8 cellular contexts compared by ENCODE assay signal in genomic region chr6:107712523-107713213, GRCh38.
DNase-seq lines count a peak whose midpoint lies in the region; ATAC-seq and TF ChIP-seq lines count a peak whose summit lies in the region.

No MANE protein-coding gene starts in this region.

- peak overlapping the region; percentile 82 for H3K4me2 ChIP-seq in Karpas-422 (ENCODE audit: low read depth, low read length, poor library complexity, severe bottlenecking)

- DNase-seq in EH (ENCODE audit: low read depth), result peak; percentile 44
- DNase-seq in Karpas-422, result peak; percentile 61
- peak; percentile 14 for DNase-seq in brain microvascular endothelial cell
- DNase-seq in omental fat pad (ENCODE audit: low spot score), result no peak
- no peak for DNase-seq in H4 (ENCODE audit: low spot score)

- H3K36me3 ChIP-seq in Karpas-422 (ENCODE audit: insufficient read depth, low read length) (no peaks in the 10 kb centered on the region), brain microvascular endothelial cell (replicated peaks) (no peaks in the 10 kb centered on the region)

- H4K20me1 ChIP-seq in Karpas-422 (ENCODE audit: insufficient read depth, low read depth, low read length), result no peaks in the 10 kb centered on the region

- no peaks in the 10 kb centered on the region for H3K79me2 ChIP-seq in Karpas-422 (ENCODE audit: low read length)

- H3K9me3 ChIP-seq in Karpas-422 (ENCODE audit: low read length), result no peaks in the 10 kb centered on the region

- no peaks in the 10 kb centered on the region for H3K27me3 ChIP-seq in Karpas-422 (ENCODE audit: low read length)
- H3K27me3 ChIP-seq in brain microvascular endothelial cell (replicated peaks), result no peaks in the 10 kb centered on the region

- no peak for TF ChIP-seq CTCF in brain microvascular endothelial cell (IDR thresholded peaks at IDR 0.05; ENCODE audit: low read depth, low read length, missing control alignments)
- TF ChIP-seq CTCF in omental fat pad (IDR thresholded peaks at IDR 0.05), result no peak

- in situ Hi-C loops in brain microvascular endothelial cell (cut with HindIII; ENCODE audit: low pct_ligation_motif_present, low sequenced_read_pairs), result no loop called here

- H3K9ac ChIP-seq in Karpas-422 (ENCODE audit: low read length), result peak overlapping the region; percentile 61

- H3K9me2 ChIP-seq in Karpas-422 (replicated peaks; ENCODE audit: insufficient read depth, low read length), result no peaks in the 10 kb centered on the region

- peaks cover 25% of the 10 kb centered on the region for H3K4me1 ChIP-seq in Karpas-422 (ENCODE audit: low read length)

- H3K27ac ChIP-seq in Karpas-422 (ENCODE audit: low read length) (no peak overlapping the region), brain microvascular endothelial cell (no peak overlapping the region)

- H3K4me3 ChIP-seq in Karpas-422 (ENCODE audit: low read length), result peak overlapping the region; percentile 63
- H3K4me3 ChIP-seq in brain microvascular endothelial cell (ENCODE audit: low read depth, low read length), result peak overlapping the region; percentile 29

- ATAC-seq in omental fat pad (ENCODE audit: low FRiP score) (peak; percentile 68), GM21619 (IDR thresholded peaks at IDR 0.05; ENCODE audit: unreplicated experiment) (no peak), HG03457 (IDR thresholded peaks at IDR 0.05; ENCODE audit: unreplicated experiment) (no peak), HG03025 (IDR thresholded peaks at IDR 0.05; ENCODE audit: low FRiP score, unreplicated experiment) (no peak)

- peak overlapping the region; percentile 95; the same call in 1 of the 2 replicates for H2AFZ ChIP-seq in Karpas-422 (ENCODE audit: low read length)

Comparison
In these comparisons a context has a peak if more than half of its experiments do, and no peak if none do; other contexts are left out.
1. DNase-seq: peak in EH (single experiment), Karpas-422 (single experiment) and brain microvascular endothelial cell (single experiment); none in omental fat pad (single experiment) and H4 (single experiment).